ENCODE assay signal across 1 cellular context in genomic region chr21:45436371-45437040, GRCh38.
TF ChIP-seq lines count a peak whose summit lies in the region.

No MANE protein-coding gene starts in this region.

TF ChIP-seq in K562, 482 proteins besides CTCF, POLR2A, EP300 and RAD21:
- TF ChIP-seq RHOXF2B (CRISPR knock-in tag; conservative IDR thresholded peaks at IDR 0.05) (no peak), CREB5 (CRISPR knock-in tag; IDR thresholded peaks at IDR 0.05) (no peak), E2F6 (IDR thresholded peaks at IDR 0.05; ENCODE audit: borderline replicate concordance in 1 of 2, extremely low read depth in 1 of 2, insufficient read depth in 1 of 2, insufficient read length in 1 of 2, low read depth in 1 of 2, low read length in 1 of 2, poor library complexity in 1 of 2, severe bottlenecking in 1 of 2) (peak in 1 of 2 experiments; percentile 38), ATF3 (IDR thresholded peaks at IDR 0.05) (no peak), ATF3 (CRISPR knock-in tag; conservative IDR thresholded peaks at IDR 0.05) (no peak), CBFA2T3 (IDR thresholded peaks at IDR 0.05) (no peak), ZNF239 (CRISPR knock-in tag; IDR thresholded peaks at IDR 0.05) (no peak), ZBTB33 (CRISPR knock-in tag; IDR thresholded peaks at IDR 0.05) (peak; percentile 57; the same call in 1 of the 2 replicates), CBX3 (IDR thresholded peaks at IDR 0.05; ENCODE audit: borderline replicate concordance in 1 of 2, low read length in 2 of 2) (no peak), STAG1 (CRISPR knock-in tag; IDR thresholded peaks at IDR 0.05; ENCODE audit: borderline replicate concordance) (no peak), MXI1 (IDR thresholded peaks at IDR 0.05; ENCODE audit: low read depth, low read length) (no peak), EWSR1 (IDR thresholded peaks at IDR 0.05; ENCODE audit: borderline replicate concordance, low read depth, partially characterized antibody) (no peak), NCOR1 (IDR thresholded peaks at IDR 0.05) (no peak), ZNF133 (CRISPR knock-in tag; IDR thresholded peaks at IDR 0.05) (no peak), MAX (CRISPR knock-in tag; IDR thresholded peaks at IDR 0.05) (peak; percentile 28; the same call in 1 of the 2 replicates), ZHX1 (conservative IDR thresholded peaks at IDR 0.05; ENCODE audit: low read length) (no peak)
